Comparison of ENCODE assay signal across 7 cellular contexts in genomic region chr16:83925957-83926725, GRCh38.
A peak's percentile ranks its signal among the peaks of the same experiment; 100 is the strongest.
DNase-seq lines count a peak whose midpoint lies in the region; ATAC-seq lines count a peak whose summit lies in the region.
"Had no signal": no experiment of that assay in that cellular context is flagged by ENCODE, and none has a peak within 500 bp of the region (broad histone marks: within the 10 kb centered on the region; RNA-seq: fewer than 3 reads in every experiment).

No MANE protein-coding gene starts in this region.

- H3K36me3 Mint-ChIP-seq in stimulated activated effector memory CD8-positive, alpha-beta T cell treated with anti-CD3 and anti-CD28 coated beads, Interleukin-12 subunit alpha, Interleukin-12 subunit beta, amount 100 ng/mL, for 72 hours = no peaks in the 10 kb centered on the region

- H3K27ac Mint-ChIP-seq in stimulated activated effector memory CD8-positive, alpha-beta T cell treated with anti-CD3 and anti-CD28 coated beads, Interleukin-12 subunit alpha, Interleukin-12 subunit beta, amount 100 ng/mL, for 72 hours = peak overlapping the region; percentile 76
- H3K27ac Mint-ChIP-seq: T-helper 2 cell treated with Interferon-gamma antibody and Interleukin-4, amounts not matched to agents 5 μg/mL and 100 μg/mL, for 36 hours had no signal

- H3K9me3 Mint-ChIP-seq in stimulated activated effector memory CD8-positive, alpha-beta T cell treated with anti-CD3 and anti-CD28 coated beads, Interleukin-12 subunit alpha, Interleukin-12 subunit beta, amount 100 ng/mL, for 72 hours = no peaks in the 10 kb centered on the region
- H3K9me3 Mint-ChIP-seq: T-helper 2 cell treated with Interferon-gamma antibody and Interleukin-4, amounts not matched to agents 5 μg/mL and 100 μg/mL, for 36 hours had no signal

- peaks cover 19% of the 10 kb centered on the region for H3K4me1 Mint-ChIP-seq in stimulated activated effector memory CD8-positive, alpha-beta T cell treated with anti-CD3 and anti-CD28 coated beads, Interleukin-12 subunit alpha, Interleukin-12 subunit beta, amount 100 ng/mL, for 72 hours

- H3K4me3 Mint-ChIP-seq in stimulated activated effector memory CD8-positive, alpha-beta T cell treated with anti-CD3 and anti-CD28 coated beads, Interleukin-12 subunit alpha, Interleukin-12 subunit beta, amount 100 ng/mL, for 72 hours = no peak overlapping the region
- H3K4me3 Mint-ChIP-seq: T-helper 2 cell treated with Interferon-gamma antibody and Interleukin-4, amounts not matched to agents 5 μg/mL and 100 μg/mL, for 36 hours had no signal

- DNase-seq in epithelial cell of prostate (ENCODE audit: low read depth, low spot score) = no peak
- no peak for DNase-seq in stimulated activated effector memory CD8-positive, alpha-beta T cell treated with anti-CD3 and anti-CD28 coated beads, Interleukin-12 subunit alpha, Interleukin-12 subunit beta, amount 100 ng/mL, for 72 hours (ENCODE audit: low spot score in 2 of 2)
- no peak for DNase-seq in activated T-cell treated with anti-CD3 and anti-CD28 coated beads, Interleukin-2, amount 50 U/mL, for 1 hour
- DNase-seq: esophagus squamous epithelium had no signal

- ATAC-seq in HG03354 (IDR thresholded peaks at IDR 0.05; ENCODE audit: poor library complexity, severe bottlenecking, unreplicated experiment) (peak; percentile 17), HG03108 (IDR thresholded peaks at IDR 0.05; ENCODE audit: unreplicated experiment) (no peak)
- ATAC-seq in stimulated activated effector memory CD8-positive, alpha-beta T cell treated with anti-CD3 and anti-CD28 coated beads, Interleukin-12 subunit alpha, Interleukin-12 subunit beta, amount 100 ng/mL, for 72 hours = no peak

- H3K27ac ChIP-seq in epithelial cell of prostate = peak overlapping the region; percentile 84
